In genomic region chr1:32361308-32361673, GRCh38 we compare ENCODE assay signal across 1 cellular context.
TF ChIP-seq lines count a peak whose summit lies in the region.

No MANE protein-coding gene starts in this region.

TF ChIP-seq in HepG2, 621 proteins besides CTCF, POLR2A, EP300 and RAD21:
- TF ChIP-seq SATB2 (CRISPR knock-in tag; IDR thresholded peaks at IDR 0.05) (no peak), AGO2 (optimal IDR thresholded peaks at IDR 0.05; ENCODE audit: low read depth, low read length) (peak; percentile 94), RBFOX2 (IDR thresholded peaks at IDR 0.05; ENCODE audit: low read depth, low read length) (peak; percentile 64; the same call in 1 of the 2 replicates)
TF ChIP-seq in HepG2: peak in this region for 2.
